In the genomic region with DNA sequence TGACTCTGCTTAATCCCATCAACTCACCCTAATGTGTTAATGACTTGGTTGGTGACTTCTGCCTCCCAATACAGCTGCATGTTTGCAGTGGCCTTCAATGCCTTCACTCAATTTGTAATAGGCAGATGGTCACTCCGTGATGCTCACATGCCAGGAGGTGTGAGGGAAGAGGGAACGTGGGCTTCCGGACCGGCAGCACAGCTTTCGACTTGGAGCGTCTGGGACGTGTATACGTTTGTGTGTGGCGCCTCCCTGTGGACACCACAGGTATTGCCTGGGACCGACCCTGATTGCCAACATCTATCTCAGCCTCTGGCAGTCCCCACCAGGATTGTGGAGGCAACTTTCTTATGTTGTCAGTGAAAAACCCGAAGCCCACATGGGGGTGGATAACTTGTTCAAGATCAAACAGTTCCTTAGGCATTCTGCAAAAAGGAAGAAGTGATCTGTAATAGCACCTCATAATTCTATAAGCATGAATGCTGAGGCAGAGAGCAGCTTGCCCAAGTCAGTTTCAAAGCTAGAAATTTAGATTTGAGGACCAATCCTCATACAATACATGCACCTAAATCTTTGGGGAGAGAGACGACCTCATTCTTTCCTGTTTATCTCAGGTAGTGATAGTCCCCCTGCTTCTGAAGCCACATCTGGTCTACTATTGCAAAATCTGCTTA, we compare ENCODE assay signal across 9 cellular contexts. TPM values are rescaled to one million over a fixed set of nuclear protein-coding genes. Genes with fewer than 3 reads are reported as not detected.
A peak's percentile ranks its signal among the peaks of the same experiment; 100 is the strongest.
DNase-seq lines count a peak whose midpoint lies in the region; ATAC-seq, FAIRE-seq and TF ChIP-seq lines count a peak whose summit lies in the region.
"Had no signal": no experiment of that assay in that cellular context is flagged by ENCODE, and none has a peak within 500 bp of the region (broad histone marks: within the 10 kb centered on the region; RNA-seq: fewer than 3 reads in every experiment).

No MANE protein-coding gene starts in this region.

- 0 out of 2 replicates have a peak, but pooled peaks cover 1% of the 10 kb centered on the region for H3K23me2 ChIP-seq in H1 (ENCODE audit: low read depth, low read length)

- H2BK12ac ChIP-seq in H1 (ENCODE audit: low read depth, low read length), result no peak overlapping the region

- H2BK20ac ChIP-seq in H1 (ENCODE audit: low read length), result no peak overlapping the region

- no peak overlapping the region for H4K5ac ChIP-seq in H1 (ENCODE audit: insufficient read length, low read depth, low read length)

- H4K8ac ChIP-seq in H1 (ENCODE audit: extremely low read depth, insufficient read depth, low read length), result no peak overlapping the region

- TF ChIP-seq EP300 in H1 (IDR thresholded peaks at IDR 0.05; ENCODE audit: borderline replicate concordance in 1 of 2, low read depth in 2 of 2, low read length in 2 of 2) (no peak), stomach (IDR thresholded peaks at IDR 0.05) (no peak)

- H3K9me3 ChIP-seq in H1 (ENCODE audit: insufficient read depth in 2 of 2, low read depth in 1 of 2, low read length in 1 of 2) (no peaks in the 10 kb centered on the region), stomach (no peaks in the 10 kb centered on the region)

- POLR2A ChIA-PET in HEK293T (lab: Yijun Ruan, JAX) (interaction anchor here (1.9 kb wide), 1 partner anchor 17 kb away, joined by 7 read pairs; the partner anchor contains the start of genes MRPL46 and MRPS11), H1 (lab: Charles Lee; ENCODE audit: partially characterized antibody) (interaction anchor here (0.6 to 1.7 kb wide), 4 partner anchors 111 to 1465 kb away, joined by 3 to 5 read pairs (median 3); no protein-coding TSS in a partner anchor)

- H2BK5ac ChIP-seq in H1 (ENCODE audit: low read depth, low read length), result no peak overlapping the region

- H3K18ac ChIP-seq in H1 (ENCODE audit: extremely low read depth, low read length), result no peak overlapping the region

- CTCF ChIA-PET in HEK293T (lab: Yijun Ruan, JAX), result interaction anchor here (0.6 to 2.4 kb wide), 11 partner anchors 8 to 1160 kb away, joined by 3 to 8 read pairs (median 3); partner anchors contain the start of genes MRPL46 and MRPS11
- CTCF ChIA-PET in H1 (lab: Charles Lee; ENCODE audit: partially characterized antibody), result interaction anchor here (0.6 to 8.1 kb wide), 54 partner anchors 9 to 574 kb away, joined by 3 to 106 read pairs (median 4); partner anchors contain the start of gene MRPS11

- H2AK5ac ChIP-seq in H1 (ENCODE audit: low read depth, low read length), result no peak overlapping the region

- no peak for ATAC-seq in GM18861 (IDR thresholded peaks at IDR 0.05; ENCODE audit: unreplicated experiment)

- no peaks in the 10 kb centered on the region for H3K36me3 ChIP-seq in H1 (ENCODE audit: control insufficient read depth in 2 of 4, insufficient read depth in 4 of 4, low read length in 3 of 4)
- no peaks in the 10 kb centered on the region for H3K36me3 ChIP-seq in stomach

- no peak overlapping the region for H4K91ac ChIP-seq in H1 (replicated peaks; ENCODE audit: insufficient read length, low read length)

- H3K56ac ChIP-seq in H1 (replicated peaks; ENCODE audit: insufficient read length, low read depth, low read length), result no peak overlapping the region

- intact Hi-C loops in stomach (cut with DNase I; ENCODE audit: low total_unique reads), result no loop called here

- no peak overlapping the region for H3K4ac ChIP-seq in H1 (replicated peaks; ENCODE audit: insufficient read length, low read depth, low read length)

- TF ChIP-seq POLR2A in H1 (IDR thresholded peaks at IDR 0.05; ENCODE audit: control extremely low read depth in 1 of 2, low read depth in 2 of 2, low read length in 2 of 2) (no peak), stomach (IDR thresholded peaks at IDR 0.05) (no peak)

- TF ChIP-seq CTCF in H1 (IDR thresholded peaks at IDR 0.05; ENCODE audit: control extremely low read depth in 1 of 3, insufficient read depth in 1 of 3, low read depth in 1 of 3, low read length in 3 of 3) (peak; percentile 92 to 98 (median 96)), stomach (IDR thresholded peaks at IDR 0.05) (peak in 5 of 7 experiments; percentile 17 to 47 (median 30))

- peak; percentile 72 for FAIRE-seq in H1 (lab: Jason Lieb, UNC)
- FAIRE-seq: endometrium had no signal

- H3K4me3 ChIP-seq in H1 (ENCODE audit: extremely low read depth in 1 of 4, insufficient read depth in 2 of 4, low read depth in 3 of 4, low read length in 4 of 4), result no peak overlapping the region
- no peak overlapping the region for H3K4me3 ChIP-seq in stomach

- TF ChIP-seq RAD21 in H1 (IDR thresholded peaks at IDR 0.05 in 1 of 2, conservative IDR thresholded peaks at IDR 0.05 in 1 of 2; ENCODE audit: low read depth in 2 of 2, low read length in 2 of 2), result peak; percentile 97 to 99

- peak; percentile 75 for DNase-seq in EH (ENCODE audit: low read depth)
- DNase-seq in HEK293T (ENCODE audit: extremely low spot score), result peak; percentile 88
- DNase-seq in NCI-H446 (lab: John Stamatoyannopoulos, UW), result peak; percentile 21 to 74
- DNase-seq in activated CD4-positive, alpha-beta T cell treated with anti-CD3 and anti-CD28 coated beads, Interleukin-2, amount 50 U/mL, for 24 hours (ENCODE audit: low read depth in 1 of 2, low spot score in 1 of 2), result peak; percentile 41 to 61
- DNase-seq in H1 (ENCODE audit: low read depth in 1 of 2, low spot score in 2 of 2), result peak; percentile 75 to 98
- DNase-seq in myocyte (ENCODE audit: low read depth), result peak; percentile 51
- DNase-seq in stomach, result peak; percentile 51

- 15% methylated on average over 12 of the region's 12 CpGs; no CpG with 5 or more reads in 1 of the 2 experiments for WGBS in H1 (ENCODE audit: extremely low coverage in 1 of 2, insufficient coverage in 1 of 2, insufficient read length in 1 of 2, insufficient replicate concordance in 2 of 2, low coverage in 1 of 2, low lambda C conversion rate in 2 of 2, missing lambda C conversion rate in 1 of 2), 2 experiments
- 2 to 5% (median 4%) methylated on average over 12 of the region's 12 CpGs for WGBS in stomach, 5 donors

- no peak overlapping the region for H2BK120ac ChIP-seq in H1 (replicated peaks; ENCODE audit: low read depth, low read length)

- H3K79me2 ChIP-seq in H1 (ENCODE audit: control insufficient read depth in 1 of 2, insufficient read depth in 2 of 2, low read length in 2 of 2), result no peaks in the 10 kb centered on the region

- no peak overlapping the region for H3K14ac ChIP-seq in H1 (ENCODE audit: insufficient read length)

- no peak overlapping the region for H3K27ac ChIP-seq in H1 (ENCODE audit: low read depth, low read length)
- no peak overlapping the region for H3K27ac ChIP-seq in stomach

- no peak overlapping the region for H3K9ac ChIP-seq in H1 (replicated peaks in 1 of 4; ENCODE audit: extremely low read depth in 1 of 4, low read depth in 3 of 4, low read length in 3 of 4)

- H4K20me1 ChIP-seq in H1 (replicated peaks in 1 of 2; ENCODE audit: control insufficient read depth in 1 of 2, insufficient read depth in 2 of 2, low read length in 2 of 2), result no peaks in the 10 kb centered on the region

- no peaks in the 10 kb centered on the region for H3K79me1 ChIP-seq in H1 (ENCODE audit: low read depth, low read length)

- H3K23ac ChIP-seq in H1 (ENCODE audit: insufficient read length), result no peak overlapping the region

- no peak overlapping the region for H2AFZ ChIP-seq in H1 (ENCODE audit: low read length)

- H3K4me2 ChIP-seq in H1 (ENCODE audit: insufficient read depth in 1 of 2, low read depth in 2 of 2, low read length in 2 of 2), result no peak overlapping the region

- H2BK15ac ChIP-seq in H1 (ENCODE audit: low read length), result no peak overlapping the region

- no peaks in the 10 kb centered on the region; a peak in 1 of 7 replicates for H3K4me1 ChIP-seq in H1 (replicated peaks in 1 of 4; ENCODE audit: control insufficient read depth in 3 of 4, insufficient read depth in 4 of 4, low read length in 3 of 4)
- H3K4me1 ChIP-seq in stomach, result peaks cover 5 to 13% (median 11%) of the 10 kb centered on the region in 4 donors

- peaks cover 0 to 10% (median 5%) of the 10 kb centered on the region in 4 experiments; a peak in 5 of 7 replicates for H3K27me3 ChIP-seq in H1 (replicated peaks in 1 of 4; ENCODE audit: control insufficient read depth in 3 of 4, extremely low read depth in 1 of 4, insufficient read depth in 3 of 4, low read length in 3 of 4)
- peaks cover 0 to 9% (median 7%) of the 10 kb centered on the region in 3 donors for H3K27me3 ChIP-seq in stomach

TF ChIP-seq in HEK293T, 16 proteins besides CTCF, POLR2A, EP300 and RAD21:
- TF ChIP-seq SP1 (IDR thresholded peaks at IDR 0.05), result no peak
- TF ChIP-seq L3MBTL2 (conservative IDR thresholded peaks at IDR 0.05), result peak; percentile 90
TF ChIP-seq in HEK293T: peak in this region for 1.

TF ChIP-seq in H1, 55 proteins besides CTCF, POLR2A, EP300 and RAD21 (continues in another document):
- no peak for TF ChIP-seq SRF (IDR thresholded peaks at IDR 0.05; ENCODE audit: low read depth, low read length)
- TF ChIP-seq, protein P1, sequence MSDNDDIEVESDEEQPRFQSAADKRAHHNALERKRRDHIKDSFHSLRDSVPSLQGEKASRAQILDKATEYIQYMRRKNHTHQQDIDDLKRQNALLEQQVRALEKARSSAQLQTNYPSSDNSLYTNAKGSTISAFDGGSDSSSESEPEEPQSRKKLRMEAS (IDR thresholded peaks at IDR 0.05), result peak; percentile 98

RNA-seq across cellular contexts. Expression of gene MRPL46, which starts 16.9 kb away (rescaled TPM):
- total RNA-seq in H1 (2021; fragmentation: NEBNext Ultra II Directional; extraction: Animal tissue kit (Norgen Biotek cat#: 25700)), result 24.4 and 24.5 TPM in 2 replicates
- 17.2 and 18.3 TPM in 2 replicates for polyA plus RNA-seq in H1 (2011; rRNA removed)
- polyA plus RNA-seq in H1 (2011; cell fraction: cytosol; rRNA removed), result 28.7 TPM
- polyA plus RNA-seq in H1 (2011; cell fraction: nucleus; rRNA removed), result 15.3 TPM
- polyA plus RNA-seq in H1 (2012, experiment 1 of 2), result 19.5 to 27.0 TPM (median 26.7 TPM) in 4 replicates
- 14.4 TPM for polyA plus RNA-seq in H1 (2012, experiment 2 of 2)
- polyA plus RNA-seq in H1 (2013, experiment 1 of 2), result 27.0 TPM
- 27.8 TPM for polyA plus RNA-seq in H1 (2013, experiment 2 of 2)
- polyA minus RNA-seq in H1 (2011; rRNA and poly(A)+ RNA removed), result 11.5 and 13.1 TPM in 2 replicates
- polyA minus RNA-seq in H1 (2011; cell fraction: cytosol; rRNA and poly(A)+ RNA removed), result 9.5 TPM
- polyA minus RNA-seq in H1 (2011; cell fraction: nucleus; rRNA and poly(A)+ RNA removed), result 25.5 TPM
- total RNA-seq in myocyte, result 22.5 and 25.7 TPM in 2 replicates
- polyA plus RNA-seq in myocyte (2012), result 24.9 TPM
- total RNA-seq in stomach, result 10 to 100 TPM; 18.4 to 61.2 (median 19.9) TPM
- polyA plus RNA-seq in stomach, result 10 to 100 TPM; 36.7 to 41.2 (median 40.6) TPM

RNA-seq across cellular contexts. Expression of gene MRPS11, which starts 17.2 kb away (rescaled TPM):
- 41.4 and 50.4 TPM in 2 replicates for total RNA-seq in H1 (2021; fragmentation: NEBNext Ultra II Directional; extraction: Animal tissue kit (Norgen Biotek cat#: 25700))
- polyA plus RNA-seq in H1 (2011; rRNA removed), result 57.6 and 59.2 TPM in 2 replicates
- 61.2 TPM for polyA plus RNA-seq in H1 (2011; cell fraction: cytosol; rRNA removed)
- polyA plus RNA-seq in H1 (2011; cell fraction: nucleus; rRNA removed), result 55.9 TPM
- polyA plus RNA-seq in H1 (2012, experiment 1 of 2), result 39.5 to 60.0 TPM (median 55.8 TPM) in 4 replicates
- 62.0 TPM for polyA plus RNA-seq in H1 (2012, experiment 2 of 2)
- 44.2 TPM for polyA plus RNA-seq in H1 (2013, experiment 1 of 2)
- 45.2 TPM for polyA plus RNA-seq in H1 (2013, experiment 2 of 2)
- polyA minus RNA-seq in H1 (2011; rRNA and poly(A)+ RNA removed), result 16.6 and 24.2 TPM in 2 replicates
- 24.1 TPM for polyA minus RNA-seq in H1 (2011; cell fraction: cytosol; rRNA and poly(A)+ RNA removed)
- polyA minus RNA-seq in H1 (2011; cell fraction: nucleus; rRNA and poly(A)+ RNA removed), result 33.1 TPM
- 47.9 and 50.4 TPM in 2 replicates for total RNA-seq in myocyte
- 99.2 TPM for polyA plus RNA-seq in myocyte (2012)
- total RNA-seq in stomach, result 10 to 100 TPM; 14.3 to 85.5 (median 31.0) TPM
- polyA plus RNA-seq in stomach, result 10 to 100 TPM; 43.1 to 59.3 (median 44.6) TPM
